ENCODE assay signal across 19 cellular contexts in genomic region chr5:80622756-80623155, GRCh38. TPM values are rescaled to one million over a fixed set of nuclear protein-coding genes. Genes with fewer than 3 reads are reported as not detected.
DNase-seq lines count a peak whose midpoint lies in the region; ATAC-seq and TF ChIP-seq lines count a peak whose summit lies in the region.
"Had no signal": no experiment of that assay in that cellular context is flagged by ENCODE, and none has a peak within 500 bp of the region (broad histone marks: within the 10 kb centered on the region; RNA-seq: fewer than 3 reads in every experiment).

No MANE protein-coding gene starts in this region.

- H3K27me3 ChIP-seq in SJCRH30: no peaks in the 10 kb centered on the region

- in situ Hi-C loops in KBM-7 (cut with MboI; ENCODE audit: low pct_unique_long_range_greater_than_20kb, low sequenced_read_pairs): no loop called here

- CTCF ChIA-PET in HEK293 (lab: Yijun Ruan, JAX): no interaction called here

- POLR2A ChIA-PET in HEK293 (lab: Yijun Ruan, JAX): no interaction called here

- intact Hi-C loops in left colon (cut with DNase I, micrococcal nuclease): no loop called here

- TF ChIP-seq CTCF in HEK293 (tag by site-specific recombination; IDR thresholded peaks at IDR 0.05): no peak

- no peaks in the 10 kb centered on the region for H3K9me3 ChIP-seq in HEK293 (ENCODE audit: control insufficient read depth, insufficient read depth, low read depth, low read length)
- H3K9me3 ChIP-seq in SJCRH30 (replicated peaks): no peaks in the 10 kb centered on the region
- H3K9me3 ChIP-seq: HAP-1 had no signal

- H3K4me3 ChIP-seq in HEK293 (ENCODE audit: low read depth, low read length) (no peak overlapping the region), SJCRH30 (no peak overlapping the region)
- H3K4me3 ChIP-seq: HAP-1 had no signal

- H3K36me3 ChIP-seq in HEK293 (ENCODE audit: control insufficient read depth in 2 of 2, insufficient read depth in 1 of 2, low read length in 2 of 2) (peaks cover 0 to 7% of the 10 kb centered on the region in 2 experiments; a peak in 1 of 3 replicates), SJCRH30 (peaks cover 20% of the 10 kb centered on the region)

- H3K4me1 ChIP-seq in HEK293 (ENCODE audit: control insufficient read depth, insufficient read depth, low read length) (no peaks in the 10 kb centered on the region), SJCRH30 (peaks cover 26% of the 10 kb centered on the region)

- DNase-seq in SJCRH30 (no peak), left colon (no peak), stromal cell of bone marrow (ENCODE audit: low read depth) (peak; percentile 15), KBM-7 (no peak), midbrain (lab: John Stamatoyannopoulos, UW) (no peak)
- DNase-seq: C1 segment of cervical spinal cord; Calu3; CD4-positive, alpha-beta memory T cell; COR-L47; DMS153; DND-41; EL; GF-D8; GOT3 had no signal

- ATAC-seq in left colon: peak; percentile 30
- no peak for ATAC-seq in GM18520 (IDR thresholded peaks at IDR 0.05; ENCODE audit: unreplicated experiment)

- H3K27ac ChIP-seq in HEK293 (ENCODE audit: extremely low read depth, low read depth, low read length): no peak overlapping the region
- peak overlapping the region; percentile 99 for H3K27ac ChIP-seq in SJCRH30

TF ChIP-seq in HEK293, 187 proteins besides CTCF, POLR2A, EP300 and RAD21:
- TF ChIP-seq ZNF549 (tag by site-specific recombination; IDR thresholded peaks at IDR 0.05) (peak; percentile 97), REPIN1 (tag by site-specific recombination; IDR thresholded peaks at IDR 0.05; ENCODE audit: low read depth) (no peak)

RNA-seq across cellular contexts. Expression of gene MSH3, which starts 31.7 kb away (rescaled TPM):
- total RNA-seq in SJCRH30 (2014; rRNA removed; shearing (Covaris generic)): 30.4 and 32.5 TPM in 2 replicates
- total RNA-seq in left colon: 10 to 100 TPM; 16.2 to 18.6 TPM

RNA-seq across cellular contexts. Expression of gene DHFR, which starts 32.0 kb away (rescaled TPM):
- 194 and 213 TPM in 2 replicates for total RNA-seq in SJCRH30 (2014; rRNA removed; shearing (Covaris generic))
- total RNA-seq in left colon: 10 to 100 TPM; 16.8 to 29.2 TPM

RNA-seq across cellular contexts. Expression of gene ANKRD34B, which starts 52.7 kb away (rescaled TPM):
- total RNA-seq in SJCRH30 (2014; rRNA removed; shearing (Covaris generic)): 2.9 and 3.0 TPM in 2 replicates
- not detected for total RNA-seq in left colon
- total RNA-seq: A172; A673; CD4-positive, alpha-beta memory T cell had no signal
